In genomic region chr6:81682858-81683257, GRCh38 we compare ENCODE assay signal across 2 cellular contexts.
TF ChIP-seq lines count a peak whose summit lies in the region.

No MANE protein-coding gene starts in this region.

TF ChIP-seq in IMR-90, 13 proteins besides CTCF, POLR2A, EP300 and RAD21:
- TF ChIP-seq RFX5 (IDR thresholded peaks at IDR 0.05; ENCODE audit: low read depth, low read length) (no peak), RCOR1 (IDR thresholded peaks at IDR 0.05; ENCODE audit: insufficient replicate concordance, low read length) (no peak), FOS (IDR thresholded peaks at IDR 0.05; ENCODE audit: low read depth, low read length) (no peak), ELK1 (IDR thresholded peaks at IDR 0.05; ENCODE audit: borderline replicate concordance, low read depth, low read length) (no peak), BHLHE40 (IDR thresholded peaks at IDR 0.05; ENCODE audit: low read depth, low read length) (no peak), USF2 (IDR thresholded peaks at IDR 0.05; ENCODE audit: low read depth, low read length) (no peak), CHD1 (IDR thresholded peaks at IDR 0.05; ENCODE audit: low read depth, low read length) (no peak), MAFK (IDR thresholded peaks at IDR 0.05; ENCODE audit: low read depth, low read length) (no peak), SMC3 (IDR thresholded peaks at IDR 0.05; ENCODE audit: low read depth, low read length) (no peak), MAZ (IDR thresholded peaks at IDR 0.05; ENCODE audit: borderline replicate concordance, low read depth, low read length) (no peak), CEBPB (IDR thresholded peaks at IDR 0.05; ENCODE audit: low read depth, low read length) (no peak), NFE2L2 (IDR thresholded peaks at IDR 0.05; ENCODE audit: low read depth, low read length) (no peak), MXI1 (IDR thresholded peaks at IDR 0.05; ENCODE audit: borderline replicate concordance, low read depth, low read length) (no peak)

TF ChIP-seq in K562, 482 proteins besides CTCF, POLR2A, EP300 and RAD21:
- TF ChIP-seq PCBP1 (IDR thresholded peaks at IDR 0.05; ENCODE audit: low read depth, low read length, poor library complexity, severe bottlenecking) (peak; percentile 54), SMARCC2 (IDR thresholded peaks at IDR 0.05; ENCODE audit: low read depth) (no peak), NBN (IDR thresholded peaks at IDR 0.05; ENCODE audit: low read depth) (no peak), HNRNPK (IDR thresholded peaks at IDR 0.05; ENCODE audit: low read depth, low read length, poor library complexity, severe bottlenecking) (peak; percentile 79), CBX3 (IDR thresholded peaks at IDR 0.05; ENCODE audit: borderline replicate concordance in 1 of 2, low read length in 2 of 2) (no peak), PTBP1 (IDR thresholded peaks at IDR 0.05; ENCODE audit: low read depth, low read length) (no peak)
